10 cellular contexts compared by ENCODE assay signal in the genomic region with DNA sequence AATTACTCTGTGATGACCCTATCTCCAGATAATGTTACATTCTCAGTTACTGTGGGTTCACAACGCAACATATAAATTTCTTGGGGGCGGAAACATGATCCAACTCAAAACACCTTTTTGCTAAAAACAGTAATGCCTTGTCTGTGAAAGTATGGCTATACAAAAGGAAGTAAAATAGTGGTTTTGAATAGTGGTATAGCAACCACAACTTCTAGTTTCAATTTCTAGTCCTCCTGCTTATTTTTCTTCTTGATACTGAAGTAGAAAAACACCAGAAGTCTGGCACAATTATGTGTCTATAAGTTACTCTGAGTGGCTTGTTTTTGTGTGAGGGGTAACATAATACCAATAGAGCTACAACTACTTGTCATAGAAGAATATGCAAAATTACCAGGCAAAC. TPM values are rescaled to one million over a fixed set of nuclear protein-coding genes. Genes with fewer than 3 reads are reported as not detected.
A peak's percentile ranks its signal among the peaks of the same experiment; 100 is the strongest.
DNase-seq lines count a peak whose midpoint lies in the region; ATAC-seq and TF ChIP-seq lines count a peak whose summit lies in the region.
"Had no signal": no experiment of that assay in that cellular context is flagged by ENCODE, and none has a peak within 500 bp of the region (broad histone marks: within the 10 kb centered on the region; RNA-seq: fewer than 3 reads in every experiment).

No MANE protein-coding gene starts in this region.

- TF ChIP-seq POLR2A in gastroesophageal sphincter (IDR thresholded peaks at IDR 0.05): no peak

- H3K27ac ChIP-seq in gastroesophageal sphincter: no peak overlapping the region

- intact Hi-C loops in Right ventricle myocardium superior (cut with DNase I): no loop called here

- ATAC-seq in GM18907 (IDR thresholded peaks at IDR 0.05; ENCODE audit: unreplicated experiment): peak; percentile 62
- ATAC-seq in GM21786 (IDR thresholded peaks at IDR 0.05; ENCODE audit: unreplicated experiment): peak; percentile 59
- ATAC-seq in gastroesophageal sphincter: no peak
- ATAC-seq in Right ventricle myocardium superior (ENCODE audit: poor library complexity): no peak
- ATAC-seq: right cardiac atrium had no signal

- H3K4me1 Mint-ChIP-seq in IgD-negative memory B cell (peaks cover 44 to 59% (median 49%) of the 10 kb centered on the region in 3 donors), immature natural killer cell (peaks cover 54 to 60% of the 10 kb centered on the region in 2 donors)

- H3K36me3 Mint-ChIP-seq in IgD-negative memory B cell: peaks cover 5% of the 10 kb centered on the region
- peaks cover 0 to 4% (median 3%) of the 10 kb centered on the region in 3 donors for H3K36me3 Mint-ChIP-seq in immature natural killer cell

- H3K9me3 ChIP-seq in gastroesophageal sphincter: no peaks in the 10 kb centered on the region

- H3K9me3 Mint-ChIP-seq in IgD-negative memory B cell: peaks cover 0 to 2% (median 0%) of the 10 kb centered on the region in 3 donors
- H3K9me3 Mint-ChIP-seq in immature natural killer cell: no peaks in the 10 kb centered on the region

- TF ChIP-seq EP300 in gastroesophageal sphincter (IDR thresholded peaks at IDR 0.05): no peak

- H3K4me1 ChIP-seq in gastroesophageal sphincter: no peaks in the 10 kb centered on the region

- H3K36me3 ChIP-seq in gastroesophageal sphincter: no peaks in the 10 kb centered on the region

- DNase-seq in immature natural killer cell: peak; percentile 67 to 72 (median 68)
- DNase-seq in NCI-H2227 treated with DMSO at 0.1 percent for 48 hours (lab: John Stamatoyannopoulos, UW): no peak
- no peak for DNase-seq in Right ventricle myocardium superior
- no peak for DNase-seq in RKO (ENCODE audit: low spot score)
- DNase-seq: NCI-H1417, right cardiac atrium had no signal

- H3K4me3 Mint-ChIP-seq in IgD-negative memory B cell (peak overlapping the region; percentile 47 to 90 (median 76)), immature natural killer cell (peak overlapping the region; percentile 68 to 80 (median 74))

- H3K4me3 ChIP-seq in gastroesophageal sphincter: no peak overlapping the region

- H3K27me3 Mint-ChIP-seq in IgD-negative memory B cell (no peaks in the 10 kb centered on the region), immature natural killer cell (ENCODE audit: low read depth in 3 of 3) (peaks cover 0 to 6% (median 0%) of the 10 kb centered on the region in 3 donors)

- no peak for TF ChIP-seq CTCF in gastroesophageal sphincter (IDR thresholded peaks at IDR 0.05)

- H3K27me3 ChIP-seq in gastroesophageal sphincter: no peaks in the 10 kb centered on the region

- WGBS in gastroesophageal sphincter (ENCODE audit: low coverage in 1 of 2), 2 donors: 77 to 100% methylated on average over 2 of the region's 2 CpGs

- H3K27ac Mint-ChIP-seq in IgD-negative memory B cell (peak overlapping the region; percentile 74 to 85 (median 82)), immature natural killer cell (peak overlapping the region; percentile 87 to 95 (median 91))

RNA-seq across cellular contexts. Expression of a gene that starts 21.5 kb away (rescaled TPM):
- polyA plus RNA-seq in IgD-negative memory B cell (51.9 TPM), immature natural killer cell (10 to 100 TPM; 32.6 to 67.8 (median 33.4) TPM)
- total RNA-seq in gastroesophageal sphincter (10 to 100 TPM; 33.8 to 37.3 (median 35.1) TPM), Right ventricle myocardium superior (17.6 TPM)

Comparison
In these comparisons a context has a peak if more than half of its experiments do, and no peak if none do; other contexts are left out.
1. ATAC-seq: peak in GM18907 (single experiment) and GM21786 (single experiment); none in gastroesophageal sphincter (single experiment) and Right ventricle myocardium superior (single experiment).
2. DNase-seq: peak in immature natural killer cell (3 of 3); none in NCI-H2227 treated with DMSO at 0.1 percent for 48 hours (single experiment), Right ventricle myocardium superior (single experiment) and RKO (single experiment).